Comparison of ENCODE assay signal across 16 cellular contexts in the genomic region with DNA sequence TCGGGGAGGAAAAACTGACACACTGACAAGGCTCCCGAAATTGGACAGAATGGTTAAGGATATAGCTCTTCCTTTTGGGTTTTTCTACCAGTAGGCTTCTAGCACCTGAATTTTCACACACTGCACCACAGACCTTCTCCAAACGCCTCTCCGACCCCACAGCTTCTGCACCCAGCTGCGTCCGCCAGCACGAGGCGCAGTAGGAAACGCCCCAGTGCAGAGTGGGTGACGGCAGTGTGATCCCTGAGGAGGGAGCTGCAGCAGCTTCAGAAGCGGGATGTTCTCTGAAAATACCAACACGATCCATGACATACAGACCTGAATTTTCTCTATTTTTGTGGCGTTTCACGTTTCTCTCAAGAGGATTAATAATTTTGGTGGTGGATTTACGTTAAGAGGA. TPM values are rescaled to one million over a fixed set of nuclear protein-coding genes. Genes with fewer than 3 reads are reported as not detected.
DNase-seq lines count a peak whose midpoint lies in the region; ATAC-seq, FAIRE-seq and TF ChIP-seq lines count a peak whose summit lies in the region.
"Had no signal": no experiment of that assay in that cellular context is flagged by ENCODE, and none has a peak within 500 bp of the region (broad histone marks: within the 10 kb centered on the region; RNA-seq: fewer than 3 reads in every experiment).

No MANE protein-coding gene starts in this region.

- POLR2A ChIA-PET in K562 (lab: Yijun Ruan, JAX), result interaction anchor here (2.5 to 3.6 kb wide), 3 partner anchors 11 to 24 kb away, joined by 11 to 12 read pairs (median 12); no protein-coding TSS in a partner anchor

- H3K4ac ChIP-seq in H9 (ENCODE audit: low read depth, low read length), result no peak overlapping the region

- H3K36me3 ChIP-seq in K562 (ENCODE audit: control insufficient read depth, insufficient read depth, low read length) (peaks cover 92% of the 10 kb centered on the region), psoas muscle (ENCODE audit: insufficient read depth in 1 of 2, low read depth in 1 of 2) (peaks cover 0 to 51% of the 10 kb centered on the region in 2 donors)

- no peaks in the 10 kb centered on the region for H3K23me2 ChIP-seq in H9 (ENCODE audit: insufficient read length, low read depth, low read length, poor library complexity, severe bottlenecking)

- H2BK20ac ChIP-seq in H9 (ENCODE audit: low read depth, low read length, poor library complexity, severe bottlenecking), result no peak overlapping the region

- no peak overlapping the region for H3K27ac ChIP-seq in H9 (ENCODE audit: insufficient read length, low read depth, low read length)
- H3K27ac ChIP-seq in K562 (ENCODE audit: extremely low read depth, low read depth, low read length), result peak overlapping the region; percentile 33; the same call in 2 of the 3 replicates
- peak overlapping the region; percentile 92 for H3K27ac ChIP-seq in psoas muscle
- no peak overlapping the region for H3K27ac ChIP-seq in foreskin keratinocyte

- H3K4me1 Mint-ChIP-seq in activated naive CD4-positive, alpha-beta T cell treated with anti-CD3 and anti-CD28 coated beads, Interleukin-2, amount 50 U/mL, for 24 hours, result peaks cover 38% of the 10 kb centered on the region
- H3K4me1 Mint-ChIP-seq in activated naive CD4-positive, alpha-beta T cell treated with anti-CD3 and anti-CD28 coated beads for 36 hours (ENCODE audit: low read depth), result peaks cover 30% of the 10 kb centered on the region
- peaks cover 3 to 7% of the 10 kb centered on the region in 2 experiments; a peak in 2 of 4 replicates for H3K4me1 Mint-ChIP-seq in H9

- H3K9me3 ChIP-seq in H9 (ENCODE audit: control insufficient read depth, low read depth, low read length), result no peaks in the 10 kb centered on the region
- H3K9me3 ChIP-seq in K562 (replicated peaks; ENCODE audit: control insufficient read depth, insufficient read depth, low read depth, low read length), result no peaks in the 10 kb centered on the region
- no peaks in the 10 kb centered on the region for H3K9me3 ChIP-seq in psoas muscle

- no peak for DNase-seq in activated naive CD4-positive, alpha-beta T cell treated with anti-CD3 and anti-CD28 coated beads for 36 hours
- DNase-seq in H9 (no peak), K562 (ENCODE audit: extremely low read depth in 1 of 4, low spot score in 3 of 4) (peak in 1 of 4 experiments; percentile 44), psoas muscle (no peak), foreskin keratinocyte (no peak), midbrain (lab: John Stamatoyannopoulos, UW) (no peak), hepatic stellate cell (ENCODE audit: low spot score) (no peak)
- DNase-seq: foreskin melanocyte, NCI-H1930, NCI-H446 had no signal

- H3K4me3 Mint-ChIP-seq in activated naive CD4-positive, alpha-beta T cell treated with anti-CD3 and anti-CD28 coated beads, Interleukin-2, amount 50 U/mL, for 24 hours, result no peak overlapping the region
- H3K4me3 Mint-ChIP-seq in activated naive CD4-positive, alpha-beta T cell treated with anti-CD3 and anti-CD28 coated beads for 36 hours, result no peak overlapping the region
- H3K4me3 Mint-ChIP-seq in H9, result no peak overlapping the region

- no peak overlapping the region for H4K5ac ChIP-seq in H9 (ENCODE audit: insufficient read length, low read depth, low read length)

- peaks cover 22% of the 10 kb centered on the region for H3K36me3 Mint-ChIP-seq in activated naive CD4-positive, alpha-beta T cell treated with anti-CD3 and anti-CD28 coated beads, Interleukin-2, amount 50 U/mL, for 24 hours
- H3K36me3 Mint-ChIP-seq in activated naive CD4-positive, alpha-beta T cell treated with anti-CD3 and anti-CD28 coated beads for 36 hours (ENCODE audit: low read depth), result peaks cover 35% of the 10 kb centered on the region
- peaks cover 45 to 75% (median 66%) of the 10 kb centered on the region in 3 experiments; a peak in 6 of 7 replicates for H3K36me3 Mint-ChIP-seq in H9 (ENCODE audit: insufficient read depth in 1 of 3, low read depth in 3 of 3)

- H3K4me1 ChIP-seq in H9 (ENCODE audit: insufficient read depth, low read length) (no peaks in the 10 kb centered on the region), K562 (replicated peaks in 1 of 2; ENCODE audit: control insufficient read depth in 2 of 2, insufficient read depth in 2 of 2, low read length in 2 of 2) (peaks cover 10 to 18% of the 10 kb centered on the region in 2 experiments), psoas muscle (peaks cover 80% of the 10 kb centered on the region), foreskin keratinocyte (no peaks in the 10 kb centered on the region)

- no peak for TF ChIP-seq RAD21 in K562 (CRISPR knock-in tag; conservative IDR thresholded peaks at IDR 0.05 in 1 of 2, IDR thresholded peaks at IDR 0.05 in 1 of 2)

- H2BK5ac ChIP-seq in H9 (ENCODE audit: insufficient read length, low read length), result no peak overlapping the region

- intact Hi-C loops in activated naive CD4-positive, alpha-beta T cell treated with anti-CD3 and anti-CD28 coated beads for 36 hours (cut with micrococcal nuclease), result no loop called here
- intact Hi-C loops in K562 (cut with micrococcal nuclease), result no loop called here
- intact Hi-C loops in psoas muscle (cut with DNase I), result no loop called here

- no peaks in the 10 kb centered on the region for H3K27me3 Mint-ChIP-seq in activated naive CD4-positive, alpha-beta T cell treated with anti-CD3 and anti-CD28 coated beads, Interleukin-2, amount 50 U/mL, for 24 hours
- no peaks in the 10 kb centered on the region for H3K27me3 Mint-ChIP-seq in activated naive CD4-positive, alpha-beta T cell treated with anti-CD3 and anti-CD28 coated beads for 36 hours (ENCODE audit: low read depth)
- H3K27me3 Mint-ChIP-seq in H9 (ENCODE audit: low read depth), result no peaks in the 10 kb centered on the region

- peaks cover 29% of the 10 kb centered on the region; the same call in 1 of the 2 replicates for H3K79me2 ChIP-seq in H9 (ENCODE audit: insufficient read depth, low read length)
- H3K79me2 ChIP-seq in K562 (ENCODE audit: control insufficient read depth, insufficient read depth, low read length), result peaks cover 83% of the 10 kb centered on the region

- TF ChIP-seq EP300 in K562 (IDR thresholded peaks at IDR 0.05; ENCODE audit: low read length), result no peak

- no peaks in the 10 kb centered on the region for H3K27me3 ChIP-seq in H9 (ENCODE audit: insufficient read depth, low read length)
- H3K27me3 ChIP-seq in K562 (ENCODE audit: control insufficient read depth in 2 of 2, insufficient read depth in 2 of 2, low read length in 2 of 2), result no peaks in the 10 kb centered on the region
- no peaks in the 10 kb centered on the region for H3K27me3 ChIP-seq in psoas muscle (ENCODE audit: insufficient read depth in 3 of 3, low read length in 2 of 3)
- H3K27me3 ChIP-seq in foreskin keratinocyte, result no peaks in the 10 kb centered on the region

- H3K9me3 Mint-ChIP-seq in activated naive CD4-positive, alpha-beta T cell treated with anti-CD3 and anti-CD28 coated beads, Interleukin-2, amount 50 U/mL, for 24 hours, result no peaks in the 10 kb centered on the region
- no peaks in the 10 kb centered on the region for H3K9me3 Mint-ChIP-seq in activated naive CD4-positive, alpha-beta T cell treated with anti-CD3 and anti-CD28 coated beads for 36 hours
- H3K9me3 Mint-ChIP-seq in H9, result no peaks in the 10 kb centered on the region
- H3K9me3 Mint-ChIP-seq: activated T-helper 2 cell treated with anti-CD3 and anti-CD28 coated beads, Interferon-gamma antibody, Interleukin-2, Interleukin-4, amounts not matched to agents 10 μg/mL and 5 μg/mL and 100 μg/mL, durations not matched to agents 14 hours and 24 hours and 36 hours had no signal

- TF ChIP-seq CTCF in H9 (conservative IDR thresholded peaks at IDR 0.05) (no peak), K562 (IDR thresholded peaks at IDR 0.05 in 2 of 3, conservative IDR thresholded peaks at IDR 0.05 in 1 of 3; ENCODE audit: insufficient read depth in 2 of 3, low read depth in 1 of 3, low read length in 3 of 3) (peak in 2 of 3 experiments; percentile 15 to 24; a peak in 2 of 6 replicates), psoas muscle (IDR thresholded peaks at IDR 0.05) (no peak), foreskin keratinocyte (conservative IDR thresholded peaks at IDR 0.05) (no peak)

- CTCF ChIA-PET in activated naive CD4-positive, alpha-beta T cell treated with anti-CD3 and anti-CD28 coated beads for 36 hours (lab: Charles Lee), result interaction anchor here (1.9 kb wide), 1 partner anchor 150 kb away, joined by 10 read pairs; no protein-coding TSS in a partner anchor
- CTCF ChIA-PET in K562 (lab: Yijun Ruan, JAX; ENCODE audit: low intra/inter-chr PET ratio), result no interaction called here

- H4K8ac ChIP-seq in H9 (replicated peaks; ENCODE audit: insufficient read length, low read depth, low read length), result no peak overlapping the region

- H2AK5ac ChIP-seq in H9 (ENCODE audit: insufficient read length, low read length), result no peak overlapping the region

- H4K91ac ChIP-seq in H9 (ENCODE audit: insufficient read length, low read depth, low read length), result no peak overlapping the region

- no TSS peak for BruUV-seq in K562 (replicated peaks; lab: Mats Ljungman, UMichigan)

- WGBS in H9 (ENCODE audit: extremely low coverage, insufficient read length, low lambda C conversion rate), result no CpG with 5 or more reads among the region's 15 CpGs
- 53% methylated on average over 15 of the region's 15 CpGs for WGBS in K562 (ENCODE audit: insufficient coverage, low coverage, missing lambda C conversion rate)
- 71 to 82% (median 72%) methylated on average over 15 of the region's 15 CpGs for WGBS in psoas muscle, 3 donors

- H3T11ph ChIP-seq in H9 (ENCODE audit: low read length), result no peak overlapping the region

- H3K14ac ChIP-seq in H9 (ENCODE audit: insufficient read depth, low read length), result no peak overlapping the region

- in situ Hi-C loops in K562 (cut with MboI), result no loop called here

- H2AFZ ChIP-seq in H9 (ENCODE audit: low read length) (no peak overlapping the region), K562 (ENCODE audit: low read depth, low read length) (no peak overlapping the region)

- no peak for TF ChIP-seq POLR2A in K562 (conservative IDR thresholded peaks at IDR 0.05)

- H4K20me1 ChIP-seq in H9 (ENCODE audit: control insufficient read depth, insufficient read depth, insufficient read length) (no peaks in the 10 kb centered on the region), K562 (replicated peaks; ENCODE audit: control insufficient read depth, insufficient read depth, low read length) (peaks cover 26% of the 10 kb centered on the region)

- H3K27ac Mint-ChIP-seq in activated naive CD4-positive, alpha-beta T cell treated with anti-CD3 and anti-CD28 coated beads, Interleukin-2, amount 50 U/mL, for 24 hours, result peak overlapping the region; percentile 4
- H3K27ac Mint-ChIP-seq in activated naive CD4-positive, alpha-beta T cell treated with anti-CD3 and anti-CD28 coated beads for 36 hours, result no peak overlapping the region
- peak overlapping the region in 2 of 3 experiments; percentile 20 to 28; a peak in 4 of 7 replicates for H3K27ac Mint-ChIP-seq in H9

- H3K18ac ChIP-seq in H9 (ENCODE audit: insufficient read length, low read depth, low read length), result no peak overlapping the region

- no peak overlapping the region for H3K56ac ChIP-seq in H9 (ENCODE audit: insufficient read length, low read depth, low read length)

- H2BK120ac ChIP-seq in H9 (ENCODE audit: low read depth, low read length, poor library complexity, severe bottlenecking), result no peak overlapping the region

- H3K9ac ChIP-seq in H9 (ENCODE audit: extremely low read depth, insufficient read length, low read length) (no peak overlapping the region), K562 (ENCODE audit: insufficient read depth in 1 of 2, low read depth in 2 of 2, low read length in 2 of 2) (peak overlapping the region in 1 of 2 experiments; percentile 79; a peak in 2 of 4 replicates)

- H2BK15ac ChIP-seq in H9 (ENCODE audit: low read depth, low read length), result no peak overlapping the region

- H3K23ac ChIP-seq in H9 (ENCODE audit: insufficient read length, low read depth, low read length), result no peak overlapping the region

- H2BK12ac ChIP-seq in H9 (ENCODE audit: insufficient read length, low read depth, low read length), result no peak overlapping the region

- FAIRE-seq in K562 (lab: Jason Lieb, UNC), result no peak
- FAIRE-seq: GM18507, H1, urothelium cell line had no signal

- peaks cover 7% of the 10 kb centered on the region for H3K79me1 ChIP-seq in H9 (ENCODE audit: insufficient read depth, low read depth, low read length, poor library complexity, severe bottlenecking)

- H3K4me2 ChIP-seq in H9 (ENCODE audit: insufficient read depth, insufficient read length, low read length), result no peak overlapping the region
- H3K4me2 ChIP-seq in K562 (ENCODE audit: insufficient read depth, low read length), result no peak overlapping the region

- H3K4me3 ChIP-seq in K562 (no peak overlapping the region), psoas muscle (no peak overlapping the region)

- peak; percentile 61 for ATAC-seq in K562
- no peak for ATAC-seq in psoas muscle
- ATAC-seq in foreskin keratinocyte, result no peak
- ATAC-seq: left lobe of liver had no signal

- H3K9me1 ChIP-seq in K562 (ENCODE audit: control insufficient read depth, insufficient read depth, low read length), result peaks cover 2% of the 10 kb centered on the region

RNA-seq across cellular contexts. Expression of gene HSPB1, which starts 25.9 kb away (rescaled TPM):
- 100 to 1,000 TPM; 106 to 115 TPM for total RNA-seq in activated naive CD4-positive, alpha-beta T cell treated with anti-CD3 and anti-CD28 coated beads for 36 hours
- 175 and 186 TPM in 2 replicates for total RNA-seq in H9 (2021)
- total RNA-seq in K562 (2011; cell fraction: chromatin; rRNA removed; ENCODE audit: low replicate concordance), result 7.2 and 18.6 TPM in 2 replicates
- total RNA-seq in K562 (2011; cell fraction: nucleolus; rRNA removed), result 37.0 and 39.4 TPM in 2 replicates
- 25.3 and 28.7 TPM in 2 replicates for total RNA-seq in K562 (2011; cell fraction: nucleoplasm; rRNA removed)
- 138 and 216 TPM in 2 replicates for total RNA-seq in K562 (2014; rRNA removed)
- total RNA-seq in K562 (2014; rRNA removed; fragmentation: Illumina TruSeq; extraction: Trizol), result 16.0 and 27.1 TPM in 2 replicates
- total RNA-seq in K562 (2015; rRNA removed; fragmentation: Illumina TruSeq; extraction: Trizol), result 180 TPM in 2 replicates
- 522 and 565 TPM in 2 replicates for total RNA-seq in K562 (2021)
- 44.8 and 88.9 TPM in 2 replicates for polyA plus RNA-seq in K562 (2011; rRNA removed)
- 114 and 636 TPM in 2 replicates for polyA plus RNA-seq in K562 (2011; cell fraction: cytosol; rRNA removed)
- polyA plus RNA-seq in K562 (2011; cell fraction: nucleus; rRNA removed), result 55.5 and 127 TPM in 2 replicates
- polyA plus RNA-seq in K562 (2012), result 343 and 551 TPM in 2 replicates
- polyA plus RNA-seq in K562 (2014; fragmentation: Illumina TruSeq; extraction: Trizol), result 258 and 607 TPM in 2 replicates
- 100 to 1,000 TPM in 1 of 2 experiments, 10 to 100 TPM in 1; 97.3 to 128 TPM for polyA plus RNA-seq in K562 (2014; fragmentation: Nextera tagmentation; extraction: Ambion mirVana)
- polyA plus RNA-seq in K562 (2014; rRNA removed), result 283 and 298 TPM in 2 replicates
- polyA minus RNA-seq in K562 (2011; rRNA and poly(A)+ RNA removed), result 7.3 and 10.1 TPM in 2 replicates
- polyA minus RNA-seq in K562 (2011; cell fraction: cytosol; rRNA and poly(A)+ RNA removed), result 107 and 110 TPM in 2 replicates
- 19.9 and 22.8 TPM in 2 replicates for polyA minus RNA-seq in K562 (2011; cell fraction: nucleus; rRNA and poly(A)+ RNA removed)
- 1,000 to 10,000 TPM; 2,972 to 5,803 (median 5,243) TPM for total RNA-seq in psoas muscle
- polyA plus RNA-seq in psoas muscle, result 1,000 to 10,000 TPM; 1,312 to 4,364 (median 1,775) TPM
- 204 and 286 TPM in 2 replicates for total RNA-seq in foreskin keratinocyte
- polyA plus RNA-seq in foreskin keratinocyte, result 502 and 562 TPM in 2 replicates

RNA-seq across cellular contexts. Expression of gene YWHAG, which starts 30.4 kb away (rescaled TPM):
- total RNA-seq in activated naive CD4-positive, alpha-beta T cell treated with anti-CD3 and anti-CD28 coated beads for 36 hours, result 10 to 100 TPM; 95.3 to 96.9 TPM
- 241 and 243 TPM in 2 replicates for total RNA-seq in H9 (2021)
- 60.5 and 71.2 TPM in 2 replicates for total RNA-seq in K562 (2011; cell fraction: chromatin; rRNA removed; ENCODE audit: low replicate concordance)
- total RNA-seq in K562 (2011; cell fraction: nucleolus; rRNA removed), result 39.9 and 41.7 TPM in 2 replicates
- total RNA-seq in K562 (2011; cell fraction: nucleoplasm; rRNA removed), result 59.5 and 77.9 TPM in 2 replicates
- total RNA-seq in K562 (2014; rRNA removed), result 50.3 and 53.2 TPM in 2 replicates
- 144 and 155 TPM in 2 replicates for total RNA-seq in K562 (2014; rRNA removed; fragmentation: Illumina TruSeq; extraction: Trizol)
- total RNA-seq in K562 (2015; rRNA removed; fragmentation: Illumina TruSeq; extraction: Trizol), result 135 and 136 TPM in 2 replicates
- 238 and 246 TPM in 2 replicates for total RNA-seq in K562 (2021)
- 67.6 and 94.5 TPM in 2 replicates for polyA plus RNA-seq in K562 (2011; rRNA removed)
- 43.4 and 52.2 TPM in 2 replicates for polyA plus RNA-seq in K562 (2011; cell fraction: cytosol; rRNA removed)
- polyA plus RNA-seq in K562 (2011; cell fraction: nucleus; rRNA removed), result 30.1 and 40.2 TPM in 2 replicates
- polyA plus RNA-seq in K562 (2012), result 142 and 212 TPM in 2 replicates
- 200 and 204 TPM in 2 replicates for polyA plus RNA-seq in K562 (2014; fragmentation: Illumina TruSeq; extraction: Trizol)
- polyA plus RNA-seq in K562 (2014; fragmentation: Nextera tagmentation; extraction: Ambion mirVana), result 10 to 100 TPM; 30.4 to 37.6 TPM
- polyA plus RNA-seq in K562 (2014; rRNA removed), result 74.9 and 83.6 TPM in 2 replicates
- 142 and 187 TPM in 2 replicates for polyA minus RNA-seq in K562 (2011; rRNA and poly(A)+ RNA removed)
- polyA minus RNA-seq in K562 (2011; cell fraction: cytosol; rRNA and poly(A)+ RNA removed), result 110 and 154 TPM in 2 replicates
- polyA minus RNA-seq in K562 (2011; cell fraction: nucleus; rRNA and poly(A)+ RNA removed), result 23.0 and 31.1 TPM in 2 replicates
- 100 to 1,000 TPM; 342 to 421 (median 401) TPM for total RNA-seq in psoas muscle
- polyA plus RNA-seq in psoas muscle, result 100 to 1,000 TPM; 204 to 523 (median 213) TPM
- 195 and 216 TPM in 2 replicates for total RNA-seq in foreskin keratinocyte
- 70.5 and 89.6 TPM in 2 replicates for polyA plus RNA-seq in foreskin keratinocyte

Comparison
In these comparisons a context has a peak if more than half of its experiments do, and no peak if none do; other contexts are left out.
1. H3K27ac ChIP-seq: peak in K562 (single experiment) and psoas muscle (single experiment); none in H9 (single experiment) and foreskin keratinocyte (single experiment).
2. CTCF ChIP-seq: peak in K562 (2 of 3); none in H9 (single experiment), psoas muscle (single experiment) and foreskin keratinocyte (single experiment).
3. RNA of gene HSPB1, which starts 25.9 kb away (total RNA-seq): 2,972 to 5,803 TPM in psoas muscle; 204 to 286 TPM in foreskin keratinocyte, 175 to 186 TPM in H9, 7.2 to 565 TPM in K562 and 106 to 115 TPM in activated naive CD4-positive, alpha-beta T cell treated with anti-CD3 and anti-CD28 coated beads for 36 hours; every median in the first group is over 4 times any median in the second.